8 cellular contexts compared by ENCODE assay signal in the genomic region with DNA sequence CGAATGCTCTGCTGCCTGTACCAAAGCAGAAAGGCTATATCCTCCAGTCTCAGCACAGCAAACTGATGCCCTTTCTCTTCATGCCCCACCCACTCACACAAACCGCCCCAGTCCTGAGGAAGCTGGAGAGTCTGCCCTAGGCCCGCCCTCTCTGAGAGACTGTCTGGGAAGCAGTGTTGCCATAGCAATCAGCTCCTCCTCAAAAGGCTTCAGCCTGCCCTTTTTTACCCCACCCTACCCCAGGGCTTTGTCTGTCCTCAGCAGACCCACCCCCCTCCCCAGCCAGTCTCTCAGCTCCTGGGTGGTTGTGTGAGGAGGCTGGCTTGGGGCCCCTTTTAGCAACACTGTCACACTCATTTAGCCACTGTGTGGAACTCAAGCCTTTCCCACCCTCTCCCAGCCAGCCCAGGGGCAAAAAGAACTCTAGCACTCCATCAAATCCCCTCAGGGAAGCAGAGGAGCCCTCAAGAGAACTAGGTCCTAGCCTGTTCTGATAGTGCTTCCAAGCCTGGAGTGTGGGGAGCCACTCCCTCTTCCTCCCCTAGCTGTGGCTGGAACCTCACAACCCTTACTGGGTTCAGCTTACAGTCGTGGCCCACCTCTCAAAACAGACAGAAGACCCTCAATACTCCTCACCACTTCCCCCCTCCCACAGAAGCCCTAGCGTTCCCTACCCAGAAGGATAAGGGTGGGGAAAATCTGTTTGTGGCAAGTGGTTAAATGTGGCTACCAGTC. TPM values are rescaled to one million over a fixed set of nuclear protein-coding genes. Genes with fewer than 3 reads are reported as not detected.
DNase-seq lines count a peak whose midpoint lies in the region; ATAC-seq and TF ChIP-seq lines count a peak whose summit lies in the region.

No MANE protein-coding gene starts in this region.

- peak overlapping the region; percentile 88 for H3K4me3 ChIP-seq in IMR-90 (ENCODE audit: insufficient read depth, low read depth, low read length)
- H3K4me3 ChIP-seq in neutrophil (ENCODE audit: low read depth in 1 of 2, low read length in 1 of 2), result peak overlapping the region; percentile 77 to 85
- H3K4me3 ChIP-seq in transverse colon, result peak overlapping the region; percentile 43 to 57 (median 51)

- peak overlapping the region; percentile 84 for H3K56ac ChIP-seq in IMR-90 (ENCODE audit: extremely low read depth, insufficient read depth, low read length)

- peak overlapping the region; percentile 76 for H4K5ac ChIP-seq in IMR-90 (ENCODE audit: low read depth, low read length)

- H4K91ac ChIP-seq in IMR-90 (ENCODE audit: insufficient read depth, low read depth, low read length), result peak overlapping the region; percentile 94

- H3K23ac ChIP-seq in IMR-90 (ENCODE audit: low read depth, low read length), result peak overlapping the region; percentile 73

- TF ChIP-seq POLR2A in IMR-90 (IDR thresholded peaks at IDR 0.05; ENCODE audit: low read depth, low read length) (peak; percentile 33), Raji (IDR thresholded peaks at IDR 0.05; ENCODE audit: insufficient read depth, low read depth, low read length) (0 out of 2 replicates have a peak, but pooled peaks have one; percentile 28), transverse colon (IDR thresholded peaks at IDR 0.05) (no peak)

- H3K27me3 Mint-ChIP-seq in activated naive CD4-positive, alpha-beta T cell treated with anti-CD3 and anti-CD28 coated beads, Interleukin-2, amount 10 ng/mL, durations not matched to agents 7 days and 5 days, result no peaks in the 10 kb centered on the region

- peak overlapping the region; percentile 98 for H3K4me2 ChIP-seq in IMR-90 (ENCODE audit: low read depth, low read length)

- no CpG with 5 or more reads among the region's 5 CpGs for WGBS in IMR-90 (ENCODE audit: extremely low coverage in 2 of 2, insufficient read length in 1 of 2), 2 experiments
- WGBS in transverse colon (ENCODE audit: low coverage in 1 of 2), 2 donors, result 7% methylated on average over 5 of the region's 5 CpGs; no CpG with 5 or more reads in 1 of the 2 donors

- H3K18ac ChIP-seq in IMR-90 (ENCODE audit: low read depth, low read length), result peak overlapping the region; percentile 18

- TF ChIP-seq EP300 in transverse colon (IDR thresholded peaks at IDR 0.05; ENCODE audit: low read depth), result no peak

- H3K36me3 ChIP-seq in IMR-90 (ENCODE audit: control insufficient read depth, insufficient read depth, low read length) (no peaks in the 10 kb centered on the region), neutrophil (peaks cover 7% of the 10 kb centered on the region), transverse colon (no peaks in the 10 kb centered on the region)

- dilution Hi-C loops in IMR-90 (cut with HindIII; ENCODE audit: low sequenced_read_pairs, unreplicated experiment), result no loop called here

- H2BK120ac ChIP-seq in IMR-90 (ENCODE audit: low read depth, low read length), result peak overlapping the region; percentile 83; the same call in 1 of the 2 replicates

- H3K4me3 Mint-ChIP-seq in activated naive CD4-positive, alpha-beta T cell treated with anti-CD3 and anti-CD28 coated beads, Interleukin-2, amount 10 ng/mL, durations not matched to agents 7 days and 5 days, result peak overlapping the region; percentile 98

- POLR2A ChIA-PET in IMR-90 (lab: Charles Lee; ENCODE audit: unreplicated experiment), result interaction anchor here (0.6 to 0.9 kb wide), 3 partner anchors 12 to 252 kb away, joined by 3 to 6 read pairs (median 4); partner anchors contain the start of gene STOML2

- peak overlapping the region; percentile 27; the same call in 1 of the 2 replicates for H2BK20ac ChIP-seq in IMR-90 (ENCODE audit: low read depth, low read length)

- peak overlapping the region; percentile 91 for H2AFZ ChIP-seq in IMR-90 (replicated peaks; ENCODE audit: low read length, poor library complexity)

- H3K36me3 Mint-ChIP-seq in activated naive CD4-positive, alpha-beta T cell treated with anti-CD3 and anti-CD28 coated beads, Interleukin-2, amount 10 ng/mL, durations not matched to agents 7 days and 5 days, result peaks cover 10% of the 10 kb centered on the region

- intact Hi-C loops in IMR-90 (cut with micrococcal nuclease) (no loop called here), transverse colon (cut with DNase I; ENCODE audit: low total_unique reads) (no loop called here)

- TF ChIP-seq RAD21 in IMR-90 (IDR thresholded peaks at IDR 0.05; ENCODE audit: low read length), result no peak

- H2BK15ac ChIP-seq in IMR-90 (ENCODE audit: low read depth, low read length), result peak overlapping the region; percentile 92; the same call in 2 of the 3 replicates

- H2BK5ac ChIP-seq in IMR-90 (ENCODE audit: low read depth, low read length, poor library complexity, severe bottlenecking), result peak overlapping the region; percentile 87

- in situ Hi-C loops in IMR-90 (cut with MboI; ENCODE audit: low sequenced_read_pairs) (no loop called here), transverse colon (cut with MboI; ENCODE audit: low pct_ligation_motif_present in 1 of 4, low pct_unique_long_range_greater_than_20kb in 1 of 4, low sequenced_read_pairs in 3 of 4) (loop anchor here (10.0 to 25.0 kb wide), 4 partner anchors 141 to 448 kb away; a partner anchor contains a TSS)

- H3K9me3 Mint-ChIP-seq in activated naive CD4-positive, alpha-beta T cell treated with anti-CD3 and anti-CD28 coated beads, Interleukin-2, amount 10 ng/mL, durations not matched to agents 7 days and 5 days, result no peaks in the 10 kb centered on the region

- H4K20me1 ChIP-seq in IMR-90 (ENCODE audit: insufficient read depth, low read length), result peaks cover 17% of the 10 kb centered on the region; the same call in 1 of the 2 replicates

- H3K9me3 ChIP-seq in IMR-90 (ENCODE audit: control insufficient read depth, insufficient read depth, low read length), result no peaks in the 10 kb centered on the region
- no peaks in the 10 kb centered on the region for H3K9me3 ChIP-seq in neutrophil
- H3K9me3 ChIP-seq in transverse colon, result no peaks in the 10 kb centered on the region

- peak overlapping the region; percentile 80 for H3K9ac ChIP-seq in IMR-90 (ENCODE audit: low read depth, low read length)

- ATAC-seq in IMR-90 (ENCODE audit: low read depth) (peak; percentile 33), GM18867 (IDR thresholded peaks at IDR 0.05; ENCODE audit: unreplicated experiment) (no peak)

- H3K27ac Mint-ChIP-seq in activated naive CD4-positive, alpha-beta T cell treated with anti-CD3 and anti-CD28 coated beads, Interleukin-2, amount 10 ng/mL, durations not matched to agents 7 days and 5 days, result peak overlapping the region; percentile 91

- TF ChIP-seq CTCF in IMR-90 (conservative IDR thresholded peaks at IDR 0.05; ENCODE audit: low read depth, low read length), result no peak
- no peak for TF ChIP-seq CTCF in neutrophil (IDR thresholded peaks at IDR 0.05)
- TF ChIP-seq CTCF in transverse colon (IDR thresholded peaks at IDR 0.05), result no peak

- H3K4ac ChIP-seq in IMR-90 (ENCODE audit: low read depth, low read length), result peak overlapping the region; percentile 86

- H2AK9ac ChIP-seq in IMR-90 (replicated peaks; ENCODE audit: low read depth, low read length, poor library complexity), result peak overlapping the region; percentile 99

- H3K4me1 ChIP-seq in IMR-90 (ENCODE audit: control insufficient read depth, insufficient read depth, low read length), result peaks cover 23% of the 10 kb centered on the region
- peaks cover 67 to 68% of the 10 kb centered on the region in 2 experiments for H3K4me1 ChIP-seq in neutrophil (ENCODE audit: control insufficient read depth in 1 of 2, insufficient read depth in 1 of 2, low read depth in 1 of 2, low read length in 1 of 2)
- peaks cover 37 to 60% (median 56%) of the 10 kb centered on the region in 4 donors for H3K4me1 ChIP-seq in transverse colon

- CTCF ChIA-PET in IMR-90 (lab: Yijun Ruan, JAX), result interaction anchor here (0.6 to 0.8 kb wide), 2 partner anchors 10 to 146 kb away, joined by 3 to 4 read pairs; no protein-coding TSS in a partner anchor
- CTCF ChIA-PET in activated naive CD4-positive, alpha-beta T cell treated with anti-CD3 and anti-CD28 coated beads, Interleukin-2, amount 10 ng/mL, durations not matched to agents 7 days and 5 days (lab: Charles Lee), result interaction anchor here (0.8 to 3.3 kb wide), 12 partner anchors 9 to 617 kb away, joined by 3 to 13 read pairs (median 4); partner anchors contain the start of genes FANCG, PIGO, RUSC2 and STOML2

- no TSS peak for BruUV-seq in IMR-90 (replicated peaks; lab: Mats Ljungman, UMichigan)

- DNase-seq in DMS153 (lab: John Stamatoyannopoulos, UW) (peak; percentile 68), IMR-90 (peak; percentile 94), globus pallidus (ENCODE audit: low spot score) (peak; percentile 69), transverse colon (peak; percentile 88)
- peak; percentile 89 for DNase-seq in activated naive CD4-positive, alpha-beta T cell treated with anti-CD3 and anti-CD28 coated beads, Interleukin-2, amount 10 ng/mL, durations not matched to agents 7 days and 5 days

- peak overlapping the region; percentile 59 for H3K14ac ChIP-seq in IMR-90 (replicated peaks; ENCODE audit: low read depth, low read length)

- peaks cover 24 to 50% of the 10 kb centered on the region in 2 experiments; a peak in 3 of 4 replicates for H3K79me1 ChIP-seq in IMR-90 (ENCODE audit: low read depth in 1 of 2, low read length in 2 of 2)

- H3K27me3 ChIP-seq in IMR-90 (ENCODE audit: control insufficient read depth, insufficient read depth, low read length) (no peaks in the 10 kb centered on the region), neutrophil (no peaks in the 10 kb centered on the region), transverse colon (no peaks in the 10 kb centered on the region)

- H3K27ac ChIP-seq in IMR-90 (ENCODE audit: insufficient read depth, low read length), result peak overlapping the region; percentile 85
- H3K27ac ChIP-seq in neutrophil, result peak overlapping the region; percentile 98
- H3K27ac ChIP-seq in transverse colon, result peak overlapping the region; percentile 87 to 96 (median 91)

- H4K8ac ChIP-seq in IMR-90 (ENCODE audit: low read depth in 2 of 2, low read length in 2 of 2), result peak overlapping the region; percentile 76 to 77

- H2AK5ac ChIP-seq in IMR-90 (ENCODE audit: low read depth, low read length), result peak overlapping the region; percentile 90

- H3K9me1 ChIP-seq in IMR-90 (ENCODE audit: insufficient read depth, low read length), result peaks cover 13% of the 10 kb centered on the region

- peaks cover 66% of the 10 kb centered on the region for H3K4me1 Mint-ChIP-seq in activated naive CD4-positive, alpha-beta T cell treated with anti-CD3 and anti-CD28 coated beads, Interleukin-2, amount 10 ng/mL, durations not matched to agents 7 days and 5 days

RNA-seq across cellular contexts. Expression of gene ATOSB, which starts 1.4 kb away (rescaled TPM):
- total RNA-seq in IMR-90 (2012; rRNA removed) (12.0 and 13.3 TPM in 2 replicates), transverse colon (10 to 100 TPM; 23.9 to 30.0 (median 27.3) TPM)
- polyA plus RNA-seq in IMR-90 (2012; rRNA removed), result 37.7 and 40.2 TPM in 2 replicates
- 26.8 and 29.7 TPM in 2 replicates for polyA plus RNA-seq in IMR-90 (2012; cell fraction: cytosol; rRNA removed)
- 47.1 and 62.1 TPM in 2 replicates for polyA plus RNA-seq in IMR-90 (2012; cell fraction: nucleus; rRNA removed; ENCODE audit: low replicate concordance)

RNA-seq across cellular contexts. Expression of gene STOML2, which starts 11.3 kb away (rescaled TPM):
- total RNA-seq in IMR-90 (2012; rRNA removed) (232 and 250 TPM in 2 replicates), transverse colon (10 to 100 TPM; 36.7 to 99.1 (median 70.9) TPM)
- polyA plus RNA-seq in IMR-90 (2012; rRNA removed), result 177 and 179 TPM in 2 replicates
- 166 and 206 TPM in 2 replicates for polyA plus RNA-seq in IMR-90 (2012; cell fraction: cytosol; rRNA removed)
- polyA plus RNA-seq in IMR-90 (2012; cell fraction: nucleus; rRNA removed; ENCODE audit: low replicate concordance), result 101 and 114 TPM in 2 replicates

RNA-seq across cellular contexts. Expression of gene PIGO, which starts 17.9 kb away (rescaled TPM):
- total RNA-seq in IMR-90 (2012; rRNA removed), result 8.1 and 9.3 TPM in 2 replicates
- polyA plus RNA-seq in IMR-90 (2012; rRNA removed), result 17.9 and 18.2 TPM in 2 replicates
- 12.1 and 14.7 TPM in 2 replicates for polyA plus RNA-seq in IMR-90 (2012; cell fraction: cytosol; rRNA removed)
- polyA plus RNA-seq in IMR-90 (2012; cell fraction: nucleus; rRNA removed; ENCODE audit: low replicate concordance), result 44.2 and 48.5 TPM in 2 replicates
- 10 to 100 TPM; 19.1 to 50.1 (median 24.8) TPM for total RNA-seq in transverse colon

RNA-seq across cellular contexts. Expression of gene FANCG, which starts 34.5 kb away (rescaled TPM):
- total RNA-seq in IMR-90 (2012; rRNA removed) (13.9 and 16.1 TPM in 2 replicates), transverse colon (10 to 100 TPM in 3 of 4 donors, 1 to 10 TPM in 1; 6.6 to 90.0 (median 51.6) TPM)
- polyA plus RNA-seq in IMR-90 (2012; rRNA removed), result 19.3 and 20.4 TPM in 2 replicates
- polyA plus RNA-seq in IMR-90 (2012; cell fraction: cytosol; rRNA removed), result 7.4 and 21.5 TPM in 2 replicates
- polyA plus RNA-seq in IMR-90 (2012; cell fraction: nucleus; rRNA removed; ENCODE audit: low replicate concordance), result 58.3 and 59.6 TPM in 2 replicates

RNA-seq across cellular contexts. Expression of gene VCP, which starts 41.9 kb away (rescaled TPM):
- total RNA-seq in IMR-90 (2012; rRNA removed) (492 and 516 TPM in 2 replicates), transverse colon (100 to 1,000 TPM in 3 of 4 donors, 10 to 100 TPM in 1; 45.3 to 196 (median 124) TPM)
- 291 and 292 TPM in 2 replicates for polyA plus RNA-seq in IMR-90 (2012; rRNA removed)
- polyA plus RNA-seq in IMR-90 (2012; cell fraction: cytosol; rRNA removed), result 120 and 175 TPM in 2 replicates
- 208 and 316 TPM in 2 replicates for polyA plus RNA-seq in IMR-90 (2012; cell fraction: nucleus; rRNA removed; ENCODE audit: low replicate concordance)
